In genomic region chr22:49177666-49178065, GRCh38 we compare ENCODE assay signal across 26 cellular contexts.
"Had no signal": no experiment of that assay in that cellular context is flagged by ENCODE, and none has a peak within 500 bp of the region (broad histone marks: within the 10 kb centered on the region; RNA-seq: fewer than 3 reads in every experiment).

No MANE protein-coding gene starts in this region.

- H3K27me3 ChIP-seq: gastrocnemius medialis had no signal

- H3K27ac ChIP-seq: coronary artery, dorsolateral prefrontal cortex, epithelial cell of prostate, esophagus squamous epithelium, gastrocnemius medialis, heart right ventricle, left lung had no signal

- H3K36me3 ChIP-seq: esophagus squamous epithelium, gastrocnemius medialis, heart right ventricle, left lung had no signal

- H3K9me3 ChIP-seq: esophagus squamous epithelium, gastrocnemius medialis, heart right ventricle, left lung had no signal

- H3K4me1 Mint-ChIP-seq: endodermal cell; memory B cell; naive thymus-derived CD4-positive, alpha-beta T cell had no signal

- H3K27ac Mint-ChIP-seq: effector memory CD8-positive, alpha-beta T cell; endodermal cell; memory B cell; naive thymus-derived CD4-positive, alpha-beta T cell had no signal

- DNase-seq: dermis blood vessel endothelial cell; dorsolateral prefrontal cortex; effector CD8-positive, alpha-beta T cell; effector memory CD8-positive, alpha-beta T cell; endodermal cell; erythroblast; esophagus squamous epithelium; foreskin fibroblast; foreskin melanocyte; gastrocnemius medialis; glutamatergic neuron; head of caudate nucleus; heart right ventricle; hippocampal formation; left cardiac atrium; left lung; left ventricle myocardium superior; mammary epithelial cell; mesendoderm; midbrain; naive thymus-derived CD4-positive, alpha-beta T cell had no signal

- H3K4me3 Mint-ChIP-seq: effector memory CD8-positive, alpha-beta T cell; endodermal cell; memory B cell; naive thymus-derived CD4-positive, alpha-beta T cell had no signal

- H3K9me3 Mint-ChIP-seq: effector memory CD8-positive, alpha-beta T cell; memory B cell had no signal

- H3K36me3 Mint-ChIP-seq: memory B cell; naive thymus-derived CD4-positive, alpha-beta T cell had no signal

- H3K4me3 ChIP-seq: coronary artery, dorsolateral prefrontal cortex, esophagus squamous epithelium, gastrocnemius medialis, heart right ventricle, left lung, lung had no signal

- ATAC-seq: effector memory CD8-positive, alpha-beta T cell; esophagus mucosa; gastrocnemius medialis; heart right ventricle; left cardiac atrium; left lung; left ventricle myocardium superior; naive thymus-derived CD4-positive, alpha-beta T cell had no signal

- H3K4me1 ChIP-seq: esophagus squamous epithelium, gastrocnemius medialis, heart right ventricle, left lung had no signal
